Comparison of ENCODE assay signal across 8 cellular contexts in the genomic region with DNA sequence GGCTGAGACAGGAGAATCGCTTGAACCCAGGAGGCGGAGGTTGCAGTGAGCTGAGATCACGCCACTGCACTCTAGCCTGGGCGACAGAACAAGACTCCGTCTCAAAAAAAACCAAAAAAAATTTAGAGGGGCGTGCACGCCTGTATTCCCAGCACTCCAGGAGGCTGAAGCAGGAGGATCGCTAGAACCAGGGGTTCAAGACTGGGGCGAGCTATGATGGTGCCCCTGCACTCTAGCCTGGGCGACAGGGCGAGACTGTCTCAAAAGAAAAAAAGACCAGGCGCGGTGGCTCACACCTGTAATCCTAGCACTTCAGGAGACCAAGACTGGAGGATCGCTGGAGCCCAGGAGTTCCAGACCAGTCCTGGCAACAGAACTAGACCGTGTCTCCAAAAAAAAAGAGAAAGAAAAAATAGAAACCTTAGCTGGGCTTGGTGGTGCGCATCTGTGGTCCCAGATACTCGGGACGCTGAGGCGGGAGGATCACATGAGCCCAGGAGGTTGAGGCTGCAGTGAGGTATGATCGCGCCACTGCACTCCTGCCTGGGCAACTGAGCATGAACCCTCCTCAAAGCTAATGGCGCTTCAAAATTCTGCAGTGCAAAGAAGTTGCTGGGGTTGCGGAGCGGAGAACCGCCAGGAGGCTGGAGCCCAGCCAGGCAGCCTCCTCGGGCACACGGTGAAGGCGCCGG. TPM values are rescaled to one million over a fixed set of nuclear protein-coding genes. Genes with fewer than 3 reads are reported as not detected.
A peak's percentile ranks its signal among the peaks of the same experiment; 100 is the strongest.
DNase-seq lines count a peak whose midpoint lies in the region; ATAC-seq lines count a peak whose summit lies in the region.

No MANE protein-coding gene starts in this region.

- 0 out of 2 replicates have a peak, but pooled peaks cover 6% of the 10 kb centered on the region for H3K36me3 ChIP-seq in iPS-20b (ENCODE audit: insufficient read depth, low read depth, low read length)

- peaks cover 36% of the 10 kb centered on the region for H3K4me1 Mint-ChIP-seq in stimulated activated naive CD8-positive, alpha-beta T cell treated with anti-CD3 and anti-CD28 coated beads, Interleukin-15, Interleukin-2, amounts not matched to agents 100 ng/mL and 50 ng/mL, for 24 hours (ENCODE audit: low read depth)

- H3K27ac Mint-ChIP-seq in activated naive CD4-positive, alpha-beta T cell treated with anti-CD3 and anti-CD28 coated beads, Interleukin-2, amount 50 U/mL, for 72 hours: peak overlapping the region; percentile 94 to 99
- H3K27ac Mint-ChIP-seq in stimulated activated naive CD8-positive, alpha-beta T cell treated with anti-CD3 and anti-CD28 coated beads, Interleukin-15, Interleukin-2, amounts not matched to agents 100 ng/mL and 50 ng/mL, for 24 hours: peak overlapping the region; percentile 99

- H3K4me1 ChIP-seq in iPS-20b (ENCODE audit: insufficient read depth, low read length): peaks cover 3% of the 10 kb centered on the region; the same call in 1 of the 2 replicates

- peaks cover 17% of the 10 kb centered on the region in 2 donors for H3K36me3 Mint-ChIP-seq in activated naive CD4-positive, alpha-beta T cell treated with anti-CD3 and anti-CD28 coated beads, Interleukin-2, amount 50 U/mL, for 72 hours
- H3K36me3 Mint-ChIP-seq in stimulated activated naive CD8-positive, alpha-beta T cell treated with anti-CD3 and anti-CD28 coated beads, Interleukin-15, Interleukin-2, amounts not matched to agents 100 ng/mL and 50 ng/mL, for 24 hours (ENCODE audit: low read depth): peaks cover 5% of the 10 kb centered on the region

- peak overlapping the region; percentile 65 for H3K27ac ChIP-seq in iPS-20b (ENCODE audit: low read length)

- peak overlapping the region; percentile 99 for H3K4me3 Mint-ChIP-seq in stimulated activated naive CD8-positive, alpha-beta T cell treated with anti-CD3 and anti-CD28 coated beads, Interleukin-15, Interleukin-2, amounts not matched to agents 100 ng/mL and 50 ng/mL, for 24 hours

- ATAC-seq in GM18502 (IDR thresholded peaks at IDR 0.05; ENCODE audit: poor library complexity, unreplicated experiment) (peak; percentile 2), HG02884 (IDR thresholded peaks at IDR 0.05; ENCODE audit: unreplicated experiment) (peak; percentile 27), HG02571 (IDR thresholded peaks at IDR 0.05; ENCODE audit: unreplicated experiment) (no peak)
- peak in 1 of 2 donors; percentile 42 for ATAC-seq in activated naive CD4-positive, alpha-beta T cell treated with anti-CD3 and anti-CD28 coated beads, Interleukin-2, amount 50 U/mL, for 72 hours

- no peaks in the 10 kb centered on the region for H3K9me3 Mint-ChIP-seq in activated naive CD4-positive, alpha-beta T cell treated with anti-CD3 and anti-CD28 coated beads, Interleukin-2, amount 50 U/mL, for 72 hours
- no peaks in the 10 kb centered on the region for H3K9me3 Mint-ChIP-seq in stimulated activated naive CD8-positive, alpha-beta T cell treated with anti-CD3 and anti-CD28 coated beads, Interleukin-15, Interleukin-2, amounts not matched to agents 100 ng/mL and 50 ng/mL, for 24 hours

- H3K27me3 ChIP-seq in iPS-20b (ENCODE audit: insufficient read depth, low read length): peaks cover 28% of the 10 kb centered on the region

- peak overlapping the region; percentile 88 for H3K9ac ChIP-seq in iPS-20b (ENCODE audit: low read depth, low read length)

- H3K9me3 ChIP-seq in iPS-20b (ENCODE audit: insufficient read depth, low read depth, low read length): no peaks in the 10 kb centered on the region

- DNase-seq in activated naive CD4-positive, alpha-beta T cell treated with anti-CD3 and anti-CD28 coated beads, Interleukin-2, amount 50 U/mL, for 72 hours (ENCODE audit: low spot score in 2 of 2): no peak
- DNase-seq in HPDE6-E6E7 (ENCODE audit: extremely low spot score): no peak
- no peak for DNase-seq in NCI-H1048 (lab: John Stamatoyannopoulos, UW)

- H3K27me3 Mint-ChIP-seq in stimulated activated naive CD8-positive, alpha-beta T cell treated with anti-CD3 and anti-CD28 coated beads, Interleukin-15, Interleukin-2, amounts not matched to agents 100 ng/mL and 50 ng/mL, for 24 hours: no peaks in the 10 kb centered on the region

- H3K4me3 ChIP-seq in iPS-20b (ENCODE audit: low read length): peak overlapping the region; percentile 92

RNA-seq across cellular contexts. Expression of a gene that starts 0.4 kb away (rescaled TPM):
- 1 to 10 TPM; 2.6 to 5.6 TPM for total RNA-seq in activated naive CD4-positive, alpha-beta T cell treated with anti-CD3 and anti-CD28 coated beads, Interleukin-2, amount 50 U/mL, for 72 hours

RNA-seq across cellular contexts. Expression of a gene that starts 7.0 kb away (rescaled TPM):
- 10 to 100 TPM; 16.4 to 20.9 TPM for total RNA-seq in activated naive CD4-positive, alpha-beta T cell treated with anti-CD3 and anti-CD28 coated beads, Interleukin-2, amount 50 U/mL, for 72 hours

RNA-seq across cellular contexts. Expression of a gene that starts 7.2 kb away (rescaled TPM):
- 10 to 100 TPM; 52.7 to 57.6 TPM for total RNA-seq in activated naive CD4-positive, alpha-beta T cell treated with anti-CD3 and anti-CD28 coated beads, Interleukin-2, amount 50 U/mL, for 72 hours

RNA-seq across cellular contexts. Expression of a gene that starts 22.3 kb away (rescaled TPM):
- 100 to 1,000 TPM; 147 to 153 TPM for total RNA-seq in activated naive CD4-positive, alpha-beta T cell treated with anti-CD3 and anti-CD28 coated beads, Interleukin-2, amount 50 U/mL, for 72 hours

RNA-seq across cellular contexts. Expression of a gene that starts 24.9 kb away (rescaled TPM):
- 10 to 100 TPM in 1 of 2 donors, 1 to 10 TPM in 1; 8.4 to 13.6 TPM for total RNA-seq in activated naive CD4-positive, alpha-beta T cell treated with anti-CD3 and anti-CD28 coated beads, Interleukin-2, amount 50 U/mL, for 72 hours
